In genomic region chr4:83771113-83771705, GRCh38 we compare ENCODE assay signal across 8 cellular contexts.
A peak's percentile ranks its signal among the peaks of the same experiment; 100 is the strongest.
DNase-seq lines count a peak whose midpoint lies in the region; ATAC-seq and TF ChIP-seq lines count a peak whose summit lies in the region.

No MANE protein-coding gene starts in this region.

- H3K9me3 Mint-ChIP-seq in endothelial cell (ENCODE audit: unreplicated experiment) = no peaks in the 10 kb centered on the region
- no peaks in the 10 kb centered on the region for H3K9me3 Mint-ChIP-seq in activated T-helper 2 cell treated with anti-CD3 and anti-CD28 coated beads, Interferon-gamma antibody, Interleukin-2, Interleukin-4, amounts not matched to agents 10 μg/mL and 5 μg/mL and 100 μg/mL, durations not matched to agents 14 hours and 24 hours and 36 hours

- no peak overlapping the region for H3K4me3 ChIP-seq in OCI-LY1 (ENCODE audit: low read depth, low read length, poor library complexity, severe bottlenecking)

- CTCF ChIA-PET in HEK293T (lab: Yijun Ruan, JAX) = interaction anchor here (0.7 to 1.3 kb wide), 2 partner anchors 114 to 366 kb away, joined by 3 to 4 read pairs; no protein-coding TSS in a partner anchor

- peaks cover 2% of the 10 kb centered on the region for H3K27me3 Mint-ChIP-seq in endothelial cell (ENCODE audit: unreplicated experiment)
- H3K27me3 Mint-ChIP-seq in activated T-helper 2 cell treated with anti-CD3 and anti-CD28 coated beads, Interferon-gamma antibody, Interleukin-2, Interleukin-4, amounts not matched to agents 10 μg/mL and 5 μg/mL and 100 μg/mL, durations not matched to agents 14 hours and 24 hours and 36 hours (ENCODE audit: low read depth) = peaks cover 2% of the 10 kb centered on the region

- no peak overlapping the region for H3K9ac ChIP-seq in OCI-LY1 (ENCODE audit: low read length)

- no peaks in the 10 kb centered on the region for H3K36me3 ChIP-seq in OCI-LY1 (ENCODE audit: insufficient read depth, low read length)

- H2AFZ ChIP-seq in OCI-LY1 (ENCODE audit: low read length) = no peak overlapping the region

- H3K4me3 Mint-ChIP-seq in endothelial cell (ENCODE audit: unreplicated experiment) = no peak overlapping the region
- H3K4me3 Mint-ChIP-seq in activated T-helper 2 cell treated with anti-CD3 and anti-CD28 coated beads, Interferon-gamma antibody, Interleukin-2, Interleukin-4, amounts not matched to agents 10 μg/mL and 5 μg/mL and 100 μg/mL, durations not matched to agents 14 hours and 24 hours and 36 hours (ENCODE audit: low read depth) = no peak overlapping the region

- no peaks in the 10 kb centered on the region for H3K27me3 ChIP-seq in OCI-LY1 (ENCODE audit: insufficient read depth, low read length)

- H3K9me3 ChIP-seq in OCI-LY1 (ENCODE audit: low read length) = no peaks in the 10 kb centered on the region

- H3K4me2 ChIP-seq in OCI-LY1 (ENCODE audit: low read length) = no peak overlapping the region

- no peaks in the 10 kb centered on the region for H4K20me1 ChIP-seq in OCI-LY1 (ENCODE audit: insufficient read depth, low read length)

- no peak overlapping the region for H3K27ac Mint-ChIP-seq in endothelial cell (ENCODE audit: unreplicated experiment)
- no peak overlapping the region for H3K27ac Mint-ChIP-seq in activated T-helper 2 cell treated with anti-CD3 and anti-CD28 coated beads, Interferon-gamma antibody, Interleukin-2, Interleukin-4, amounts not matched to agents 10 μg/mL and 5 μg/mL and 100 μg/mL, durations not matched to agents 14 hours and 24 hours and 36 hours

- DNase-seq in DMS53 (lab: John Stamatoyannopoulos, UW) = peak; percentile 75
- DNase-seq in HEK293T (ENCODE audit: extremely low spot score) = peak; percentile 69
- DNase-seq in endothelial cell (ENCODE audit: low spot score) = peak; percentile 62
- peak; percentile 45 for DNase-seq in midbrain (lab: John Stamatoyannopoulos, UW)
- DNase-seq in activated T-helper 2 cell treated with anti-CD3 and anti-CD28 coated beads, Interferon-gamma antibody, Interleukin-2, Interleukin-4, amounts not matched to agents 10 μg/mL and 5 μg/mL and 100 μg/mL, durations not matched to agents 14 hours and 24 hours and 36 hours (ENCODE audit: low spot score) = no peak

- peaks cover 15% of the 10 kb centered on the region for H3K4me1 Mint-ChIP-seq in endothelial cell (ENCODE audit: unreplicated experiment)
- no peaks in the 10 kb centered on the region for H3K4me1 Mint-ChIP-seq in activated T-helper 2 cell treated with anti-CD3 and anti-CD28 coated beads, Interferon-gamma antibody, Interleukin-2, Interleukin-4, amounts not matched to agents 10 μg/mL and 5 μg/mL and 100 μg/mL, durations not matched to agents 14 hours and 24 hours and 36 hours (ENCODE audit: low read depth)

- H3K9me2 ChIP-seq in OCI-LY1 (ENCODE audit: low read depth, low read length) = no peaks in the 10 kb centered on the region

- ATAC-seq in GM21529 (IDR thresholded peaks at IDR 0.05; ENCODE audit: unreplicated experiment) = no peak
- no peak for ATAC-seq in GM18873 (IDR thresholded peaks at IDR 0.05; ENCODE audit: low FRiP score, unreplicated experiment)

- no peaks in the 10 kb centered on the region for H3K79me2 ChIP-seq in OCI-LY1 (ENCODE audit: insufficient read depth, low read length)

- H3K36me3 Mint-ChIP-seq in endothelial cell (ENCODE audit: low read depth, unreplicated experiment) = no peaks in the 10 kb centered on the region
- no peaks in the 10 kb centered on the region for H3K36me3 Mint-ChIP-seq in activated T-helper 2 cell treated with anti-CD3 and anti-CD28 coated beads, Interferon-gamma antibody, Interleukin-2, Interleukin-4, amounts not matched to agents 10 μg/mL and 5 μg/mL and 100 μg/mL, durations not matched to agents 14 hours and 24 hours and 36 hours (ENCODE audit: low read depth)

- H3K27ac ChIP-seq in OCI-LY1 (ENCODE audit: low read depth, low read length, poor library complexity, severe bottlenecking) = no peak overlapping the region

- no peaks in the 10 kb centered on the region for H3K4me1 ChIP-seq in OCI-LY1 (ENCODE audit: insufficient read depth, low read length, severe bottlenecking)

- TF ChIP-seq CTCF in OCI-LY1 (IDR thresholded peaks at IDR 0.05; ENCODE audit: low read length) = peak; percentile 48
- TF ChIP-seq CTCF in endothelial cell (IDR thresholded peaks at IDR 0.05; ENCODE audit: unreplicated experiment) = peak; percentile 40

- POLR2A ChIA-PET in HEK293T (lab: Yijun Ruan, JAX) = no interaction called here

- no peaks in the 10 kb centered on the region for H3F3A ChIP-seq in OCI-LY1 (ENCODE audit: insufficient read depth, low read length)

- intact Hi-C loops in activated T-helper 2 cell treated with anti-CD3 and anti-CD28 coated beads, Interferon-gamma antibody, Interleukin-2, Interleukin-4, amounts not matched to agents 10 μg/mL and 5 μg/mL and 100 μg/mL, durations not matched to agents 14 hours and 24 hours and 36 hours (cut with micrococcal nuclease) = no loop called here

TF ChIP-seq in HEK293T, 16 proteins besides CTCF, POLR2A, EP300 and RAD21:
- TF ChIP-seq PKNOX1 (IDR thresholded peaks at IDR 0.05) (no peak), FOXK2 (IDR thresholded peaks at IDR 0.05) (no peak), HDGF (IDR thresholded peaks at IDR 0.05; ENCODE audit: borderline replicate concordance) (no peak), SUZ12 (IDR thresholded peaks at IDR 0.05) (no peak), L3MBTL2 (conservative IDR thresholded peaks at IDR 0.05) (no peak), LEF1 (IDR thresholded peaks at IDR 0.05; ENCODE audit: borderline replicate concordance) (no peak), TARDBP (IDR thresholded peaks at IDR 0.05) (no peak), ZNF384 (IDR thresholded peaks at IDR 0.05) (no peak)
